ENCODE assay signal across 17 cellular contexts in the genomic region with DNA sequence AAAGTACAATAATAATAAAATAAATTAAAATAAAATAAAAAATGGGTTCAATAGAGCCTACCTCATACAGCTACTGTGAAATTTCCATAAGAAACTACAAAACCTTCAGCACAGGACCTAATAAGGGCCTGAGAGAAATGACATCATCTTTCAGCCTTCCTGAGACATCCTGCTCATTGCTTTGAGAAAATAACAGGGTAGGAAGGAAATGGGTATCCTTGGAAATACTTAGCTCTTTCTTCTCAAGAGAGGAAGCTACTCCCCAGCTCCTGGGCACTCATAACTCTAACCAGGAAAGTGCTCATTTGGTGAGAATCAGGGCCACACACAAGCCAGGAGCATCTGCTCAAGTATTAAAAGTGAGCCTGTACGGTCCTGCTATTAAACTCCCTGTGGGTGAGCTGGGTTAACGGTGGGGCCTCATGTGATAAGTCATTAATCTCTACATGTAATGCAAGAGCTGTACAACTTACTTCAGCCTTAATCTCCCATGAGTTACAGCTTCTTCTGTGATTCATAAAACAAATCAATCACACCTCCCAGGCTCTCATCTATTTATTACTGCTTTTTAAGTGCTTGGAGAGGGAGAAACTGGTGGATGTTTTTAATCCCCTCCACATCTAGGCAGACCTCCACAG.
DNase-seq lines count a peak whose midpoint lies in the region; TF ChIP-seq lines count a peak whose summit lies in the region.
"Had no signal": no experiment of that assay in that cellular context is flagged by ENCODE, and none has a peak within 500 bp of the region (broad histone marks: within the 10 kb centered on the region; RNA-seq: fewer than 3 reads in every experiment).

No MANE protein-coding gene starts in this region.

- DNase-seq in NCI-H82 (lab: John Stamatoyannopoulos, UW) (peak; percentile 54), NCI-H82 treated with DMSO at 0.1 percent for 48 hours (lab: John Stamatoyannopoulos, UW; ENCODE audit: unreplicated experiment) (no peak), WERI-Rb-1 (peak; percentile 8), fibroblast of pulmonary artery (ENCODE audit: low read depth) (peak; percentile 9), retinal pigment epithelial cell (ENCODE audit: low read depth) (peak; percentile 11), AG08395 (ENCODE audit: low spot score) (no peak), SW480 (ENCODE audit: low spot score) (no peak)
- no peak for DNase-seq in activated T-helper 2 cell treated with anti-CD3 and anti-CD28 coated beads, Interferon-gamma antibody, Interleukin-2, Interleukin-4, amounts not matched to agents 10 μg/mL and 5 μg/mL and 100 μg/mL, durations not matched to agents 14 hours and 24 hours and 36 hours (ENCODE audit: low spot score)
- DNase-seq: 8988T, DMS79, MG63, NCI-H187, NCI-H748 treated with DMSO at 0.1 percent for 48 hours, Right ventricle myocardium superior had no signal

- H3K4me3 Mint-ChIP-seq in activated T-helper 2 cell treated with anti-CD3 and anti-CD28 coated beads, Interferon-gamma antibody, Interleukin-2, Interleukin-4, amounts not matched to agents 10 μg/mL and 5 μg/mL and 100 μg/mL, durations not matched to agents 14 hours and 24 hours and 36 hours (ENCODE audit: low read depth) = no peak overlapping the region
- H3K4me3 Mint-ChIP-seq: B cell, CD14-positive monocyte had no signal

- H3K4me3 ChIP-seq in WERI-Rb-1 (ENCODE audit: low read depth, low read length) = no peak overlapping the region
- no peak overlapping the region for H3K4me3 ChIP-seq in fibroblast of pulmonary artery (replicated peaks; ENCODE audit: low read depth, low read length)
- H3K4me3 ChIP-seq in retinal pigment epithelial cell (ENCODE audit: low read length) = no peak overlapping the region
- H3K4me3 ChIP-seq: K562, MG63 had no signal

- intact Hi-C loops in activated T-helper 2 cell treated with anti-CD3 and anti-CD28 coated beads, Interferon-gamma antibody, Interleukin-2, Interleukin-4, amounts not matched to agents 10 μg/mL and 5 μg/mL and 100 μg/mL, durations not matched to agents 14 hours and 24 hours and 36 hours (cut with micrococcal nuclease) = no loop called here

- H3K9me3 ChIP-seq in WERI-Rb-1 (ENCODE audit: severe bottlenecking) = no peaks in the 10 kb centered on the region
- H3K9me3 ChIP-seq: MG63 had no signal

- no peak overlapping the region for H3K27ac ChIP-seq in WERI-Rb-1

- no peak for TF ChIP-seq CTCF in WERI-Rb-1 (IDR thresholded peaks at IDR 0.05; ENCODE audit: low read depth, low read length)
- TF ChIP-seq CTCF in fibroblast of pulmonary artery (IDR thresholded peaks at IDR 0.05; ENCODE audit: low read length, missing control alignments) = no peak
- TF ChIP-seq CTCF in retinal pigment epithelial cell (conservative IDR thresholded peaks at IDR 0.05; ENCODE audit: low read depth, low read length) = no peak

- H3K4me1 Mint-ChIP-seq in activated T-helper 2 cell treated with anti-CD3 and anti-CD28 coated beads, Interferon-gamma antibody, Interleukin-2, Interleukin-4, amounts not matched to agents 10 μg/mL and 5 μg/mL and 100 μg/mL, durations not matched to agents 14 hours and 24 hours and 36 hours (ENCODE audit: low read depth) = no peaks in the 10 kb centered on the region
- H3K4me1 Mint-ChIP-seq: B cell had no signal

- peaks cover 25% of the 10 kb centered on the region for H3K27me3 ChIP-seq in WERI-Rb-1 (ENCODE audit: insufficient read depth, low read depth, severe bottlenecking)
- H3K27me3 ChIP-seq: MG63 had no signal

- no peaks in the 10 kb centered on the region for H3K27me3 Mint-ChIP-seq in activated T-helper 2 cell treated with anti-CD3 and anti-CD28 coated beads, Interferon-gamma antibody, Interleukin-2, Interleukin-4, amounts not matched to agents 10 μg/mL and 5 μg/mL and 100 μg/mL, durations not matched to agents 14 hours and 24 hours and 36 hours (ENCODE audit: low read depth)

- H3K36me3 Mint-ChIP-seq in activated T-helper 2 cell treated with anti-CD3 and anti-CD28 coated beads, Interferon-gamma antibody, Interleukin-2, Interleukin-4, amounts not matched to agents 10 μg/mL and 5 μg/mL and 100 μg/mL, durations not matched to agents 14 hours and 24 hours and 36 hours (ENCODE audit: low read depth) = no peaks in the 10 kb centered on the region

- H3K36me3 ChIP-seq in WERI-Rb-1 = no peaks in the 10 kb centered on the region
- H3K36me3 ChIP-seq: MG63 had no signal

- H3K27ac Mint-ChIP-seq in activated T-helper 2 cell treated with anti-CD3 and anti-CD28 coated beads, Interferon-gamma antibody, Interleukin-2, Interleukin-4, amounts not matched to agents 10 μg/mL and 5 μg/mL and 100 μg/mL, durations not matched to agents 14 hours and 24 hours and 36 hours = no peak overlapping the region
- H3K27ac Mint-ChIP-seq: B cell had no signal

- H3K9me3 Mint-ChIP-seq in activated T-helper 2 cell treated with anti-CD3 and anti-CD28 coated beads, Interferon-gamma antibody, Interleukin-2, Interleukin-4, amounts not matched to agents 10 μg/mL and 5 μg/mL and 100 μg/mL, durations not matched to agents 14 hours and 24 hours and 36 hours = no peaks in the 10 kb centered on the region

Comparison
In these comparisons a context has a peak if more than half of its experiments do, and no peak if none do; other contexts are left out.
1. DNase-seq: peak in NCI-H82 (single experiment), WERI-Rb-1 (single experiment), fibroblast of pulmonary artery (single experiment) and retinal pigment epithelial cell (single experiment); none in NCI-H82 treated with DMSO at 0.1 percent for 48 hours (single experiment), AG08395 (single experiment), activated T-helper 2 cell treated with anti-CD3 and anti-CD28 coated beads, Interferon-gamma antibody, Interleukin-2, Interleukin-4, amounts not matched to agents 10 μg/mL and 5 μg/mL and 100 μg/mL, durations not matched to agents 14 hours and 24 hours and 36 hours (single experiment) and SW480 (single experiment).